Comparison of ENCODE assay signal across 24 cellular contexts in the genomic region with DNA sequence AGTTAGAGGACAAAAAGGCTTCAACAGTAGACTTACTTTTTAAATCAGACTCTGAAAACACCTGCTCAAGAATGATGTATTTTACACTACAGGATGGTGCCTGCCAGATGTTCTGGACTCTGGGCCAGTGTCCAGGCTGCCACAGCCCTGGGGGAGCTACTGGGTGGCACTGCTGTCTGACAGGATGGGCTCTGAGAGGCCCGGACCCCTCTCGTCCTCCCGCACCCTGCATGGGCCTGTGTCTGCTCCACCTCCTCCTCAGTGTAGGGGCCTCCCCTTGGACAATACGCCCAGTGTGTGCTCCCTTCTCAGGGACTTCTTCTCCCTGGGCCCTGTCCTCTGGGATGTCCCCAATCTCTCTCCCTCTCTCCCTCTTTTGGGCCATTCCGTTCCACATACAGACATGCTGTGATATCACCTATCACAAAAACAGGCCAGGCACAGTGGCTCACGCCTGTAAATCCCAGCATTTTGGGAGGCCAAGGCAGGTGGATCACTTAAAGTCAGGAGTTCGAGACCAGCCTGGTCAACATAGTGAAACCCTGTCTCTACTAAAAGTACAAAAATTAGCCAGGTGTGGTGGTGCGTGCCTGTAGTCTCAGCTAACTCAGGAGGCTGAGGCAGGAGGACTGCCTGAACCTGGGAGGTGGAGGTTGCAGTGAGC. TPM values are rescaled to one million over a fixed set of nuclear protein-coding genes. Genes with fewer than 3 reads are reported as not detected.
A peak's percentile ranks its signal among the peaks of the same experiment; 100 is the strongest.
DNase-seq lines count a peak whose midpoint lies in the region; ATAC-seq and TF ChIP-seq lines count a peak whose summit lies in the region.
"Had no signal": no experiment of that assay in that cellular context is flagged by ENCODE, and none has a peak within 500 bp of the region (broad histone marks: within the 10 kb centered on the region; RNA-seq: fewer than 3 reads in every experiment).

No MANE protein-coding gene starts in this region.

- no peak overlapping the region for H3K9ac ChIP-seq in neural progenitor cell

- H3K27me3 ChIP-seq in heart right ventricle = peaks cover 0 to 20% (median 7%) of the 10 kb centered on the region in 7 donors
- no peaks in the 10 kb centered on the region for H3K27me3 ChIP-seq in brain microvascular endothelial cell (replicated peaks)
- no peaks in the 10 kb centered on the region for H3K27me3 ChIP-seq in neural progenitor cell
- H3K27me3 ChIP-seq in transverse colon = peaks cover 10% of the 10 kb centered on the region
- H3K27me3 ChIP-seq: tibial nerve had no signal

- TF ChIP-seq POLR2A in transverse colon (IDR thresholded peaks at IDR 0.05) = no peak

- no peaks in the 10 kb centered on the region for H4K20me1 ChIP-seq in neural progenitor cell (ENCODE audit: low read depth)

- H3K4me3 ChIP-seq in heart right ventricle (no peak overlapping the region), brain microvascular endothelial cell (ENCODE audit: low read depth, low read length) (no peak overlapping the region), neural progenitor cell (no peak overlapping the region), transverse colon (no peak overlapping the region)
- H3K4me3 ChIP-seq: coronary artery, left lung, tibial nerve had no signal

- peaks cover 0 to 32% (median 0%) of the 10 kb centered on the region in 9 donors for H3K36me3 ChIP-seq in heart right ventricle
- H3K36me3 ChIP-seq in brain microvascular endothelial cell (replicated peaks) = peaks cover 57% of the 10 kb centered on the region
- H3K36me3 ChIP-seq in neural progenitor cell = no peaks in the 10 kb centered on the region
- H3K36me3 ChIP-seq in transverse colon = no peaks in the 10 kb centered on the region
- H3K36me3 ChIP-seq: left lung had no signal

- no peak for DNase-seq in heart right ventricle
- DNase-seq in Right ventricle myocardium superior = no peak
- no peak for DNase-seq in brain microvascular endothelial cell
- DNase-seq in neural progenitor cell (ENCODE audit: low spot score) = no peak
- DNase-seq in transverse colon = no peak
- no peak for DNase-seq in activated naive CD4-positive, alpha-beta T cell treated with anti-CD3 and anti-CD28 coated beads, Interleukin-2, amount 10 ng/mL, durations not matched to agents 7 days and 5 days
- DNase-seq: 8988T; activated CD4-positive, alpha-beta T cell treated with anti-CD3 and anti-CD28 coated beads, Interleukin-2, amount 50 U/mL, for 1 hour; activated CD8-positive, alpha-beta memory T cell treated with anti-CD3 and anti-CD28 coated beads, Interleukin-2, amount 50 U/mL, for 4 hours; DMS53; GDM1; NCI-H1930; NCI-H226; NCI-H748 treated with DMSO at 0.1 percent for 48 hours; SHP77 treated with DMSO at 0.1 percent for 48 hours; stimulated activated CD4-positive, alpha-beta T cell treated with anti-CD3 and anti-CD28 coated beads, Interleukin-4, amount 100 ng/mL, for 24 hours had no signal

- H3K27ac Mint-ChIP-seq in neural progenitor cell = peak overlapping the region; percentile 4
- no peak overlapping the region for H3K27ac Mint-ChIP-seq in activated naive CD4-positive, alpha-beta T cell treated with anti-CD3 and anti-CD28 coated beads, Interleukin-2, amount 10 ng/mL, durations not matched to agents 7 days and 5 days
- H3K27ac Mint-ChIP-seq: activated T-helper 2 cell treated with anti-CD3 and anti-CD28 coated beads, Interferon-gamma antibody, Interleukin-2, Interleukin-4, amounts not matched to agents 10 μg/mL and 5 μg/mL and 100 μg/mL, durations not matched to agents 14 hours and 24 hours and 36 hours; B cell; stimulated activated naive CD8-positive, alpha-beta T cell treated with anti-CD3 and anti-CD28 coated beads, Interleukin-15, Interleukin-2, amounts not matched to agents 100 ng/mL and 50 ng/mL, for 24 hours had no signal

- no peaks in the 10 kb centered on the region for H3K79me2 ChIP-seq in neural progenitor cell (ENCODE audit: low read depth)

- H3K36me3 Mint-ChIP-seq in neural progenitor cell = peaks cover 32% of the 10 kb centered on the region
- no peaks in the 10 kb centered on the region for H3K36me3 Mint-ChIP-seq in activated naive CD4-positive, alpha-beta T cell treated with anti-CD3 and anti-CD28 coated beads, Interleukin-2, amount 10 ng/mL, durations not matched to agents 7 days and 5 days

- no peak overlapping the region for H3K4me3 Mint-ChIP-seq in neural progenitor cell
- no peak overlapping the region for H3K4me3 Mint-ChIP-seq in activated naive CD4-positive, alpha-beta T cell treated with anti-CD3 and anti-CD28 coated beads, Interleukin-2, amount 10 ng/mL, durations not matched to agents 7 days and 5 days
- H3K4me3 Mint-ChIP-seq: B cell; stimulated activated naive CD8-positive, alpha-beta T cell treated with anti-CD3 and anti-CD28 coated beads, Interleukin-15, Interleukin-2, amounts not matched to agents 100 ng/mL and 50 ng/mL, for 24 hours had no signal

- intact Hi-C loops in heart right ventricle (cut with DNase I) = loop anchor here in 5 of 10 donors (5.0 to 10.0 kb wide), 2 partner anchors 202 to 205 kb away; no protein-coding TSS in a partner anchor
- intact Hi-C loops in Right ventricle myocardium superior (cut with DNase I) = loop anchor here (5.0 kb wide), 1 partner anchor 202 kb away; no protein-coding TSS in a partner anchor
- intact Hi-C loops in transverse colon (cut with DNase I; ENCODE audit: low total_unique reads) = loop anchor here (1.0 kb wide), 1 partner anchor 36 kb away; no protein-coding TSS in a partner anchor

- TF ChIP-seq CTCF in heart right ventricle (IDR thresholded peaks at IDR 0.05) (no peak), brain microvascular endothelial cell (IDR thresholded peaks at IDR 0.05; ENCODE audit: low read depth, low read length, missing control alignments) (no peak), neural progenitor cell (IDR thresholded peaks at IDR 0.05) (no peak), transverse colon (IDR thresholded peaks at IDR 0.05) (no peak)

- peaks cover 2% of the 10 kb centered on the region for H3K27me3 Mint-ChIP-seq in neural progenitor cell (ENCODE audit: insufficient read depth, low read depth)
- H3K27me3 Mint-ChIP-seq in activated naive CD4-positive, alpha-beta T cell treated with anti-CD3 and anti-CD28 coated beads, Interleukin-2, amount 10 ng/mL, durations not matched to agents 7 days and 5 days = peaks cover 36% of the 10 kb centered on the region

- H2AFZ ChIP-seq in neural progenitor cell (replicated peaks) = no peak overlapping the region

- H3K4me1 ChIP-seq in heart right ventricle (peaks cover 0 to 26% (median 0%) of the 10 kb centered on the region in 9 donors), neural progenitor cell (peaks cover 17% of the 10 kb centered on the region), transverse colon (no peaks in the 10 kb centered on the region)
- H3K4me1 ChIP-seq: left lung had no signal

- TF ChIP-seq EP300 in transverse colon (IDR thresholded peaks at IDR 0.05; ENCODE audit: low read depth) = no peak

- peaks cover 22% of the 10 kb centered on the region for H3F3A ChIP-seq in neural progenitor cell (ENCODE audit: low read depth)

- CTCF ChIA-PET in activated naive CD4-positive, alpha-beta T cell treated with anti-CD3 and anti-CD28 coated beads, Interleukin-2, amount 10 ng/mL, durations not matched to agents 7 days and 5 days (lab: Charles Lee) = interaction anchor here (1.0 to 2.5 kb wide), 7 partner anchors 10 to 57 kb away, joined by 3 to 51 read pairs (median 11); no protein-coding TSS in a partner anchor

- H3K4me1 Mint-ChIP-seq in neural progenitor cell = peaks cover 21% of the 10 kb centered on the region
- H3K4me1 Mint-ChIP-seq in activated naive CD4-positive, alpha-beta T cell treated with anti-CD3 and anti-CD28 coated beads, Interleukin-2, amount 10 ng/mL, durations not matched to agents 7 days and 5 days = no peaks in the 10 kb centered on the region
- H3K4me1 Mint-ChIP-seq: B cell had no signal

- no peak overlapping the region for H3K4me2 ChIP-seq in neural progenitor cell

- no peak for ATAC-seq in heart right ventricle
- no peak for ATAC-seq in Right ventricle myocardium superior (ENCODE audit: poor library complexity)
- no peak for ATAC-seq in GM19452 (IDR thresholded peaks at IDR 0.05; ENCODE audit: unreplicated experiment)
- ATAC-seq in HG03025 (IDR thresholded peaks at IDR 0.05; ENCODE audit: low FRiP score, unreplicated experiment) = no peak

- peak overlapping the region in 6 of 10 donors; percentile 11 to 77 (median 30) for H3K27ac ChIP-seq in heart right ventricle
- peak overlapping the region; percentile 95 for H3K27ac ChIP-seq in brain microvascular endothelial cell
- H3K27ac ChIP-seq in neural progenitor cell = no peak overlapping the region
- peak overlapping the region in 3 of 4 donors; percentile 8 to 50 (median 13) for H3K27ac ChIP-seq in transverse colon

- no peaks in the 10 kb centered on the region for H3K9me3 Mint-ChIP-seq in neural progenitor cell
- no peaks in the 10 kb centered on the region for H3K9me3 Mint-ChIP-seq in activated naive CD4-positive, alpha-beta T cell treated with anti-CD3 and anti-CD28 coated beads, Interleukin-2, amount 10 ng/mL, durations not matched to agents 7 days and 5 days
- H3K9me3 Mint-ChIP-seq: activated T-helper 2 cell treated with anti-CD3 and anti-CD28 coated beads, Interferon-gamma antibody, Interleukin-2, Interleukin-4, amounts not matched to agents 10 μg/mL and 5 μg/mL and 100 μg/mL, durations not matched to agents 14 hours and 24 hours and 36 hours; stimulated activated naive CD8-positive, alpha-beta T cell treated with anti-CD3 and anti-CD28 coated beads, Interleukin-15, Interleukin-2, amounts not matched to agents 100 ng/mL and 50 ng/mL, for 24 hours had no signal

- H3K9me3 ChIP-seq in heart right ventricle (no peaks in the 10 kb centered on the region), neural progenitor cell (ENCODE audit: low read depth) (no peaks in the 10 kb centered on the region), transverse colon (no peaks in the 10 kb centered on the region)
- H3K9me3 ChIP-seq: left lung, tibial nerve had no signal

- WGBS in heart right ventricle, 2 donors = 91 to 96% methylated on average over 8 of the region's 8 CpGs
- 92% methylated on average over 8 of the region's 8 CpGs; no CpG with 5 or more reads in 1 of the 2 donors for WGBS in transverse colon (ENCODE audit: low coverage in 1 of 2), 2 donors

- in situ Hi-C loops in brain microvascular endothelial cell (cut with HindIII; ENCODE audit: low pct_ligation_motif_present, low sequenced_read_pairs) (no loop called here), transverse colon (cut with MboI; ENCODE audit: low pct_ligation_motif_present in 1 of 4, low pct_unique_long_range_greater_than_20kb in 1 of 4, low sequenced_read_pairs in 3 of 4) (no loop called here)

RNA-seq across cellular contexts. Expression of gene GFPT2, which starts 23.4 kb away (rescaled TPM):
- total RNA-seq in heart right ventricle (10 to 100 TPM in 4 of 10 donors, 1 to 10 TPM in 6; 2.5 to 19.4 (median 4.4) TPM), Right ventricle myocardium superior (13.3 TPM), neural progenitor cell (ENCODE audit: low replicate concordance) (18.9 and 20.3 TPM in 2 replicates), transverse colon (10 to 100 TPM in 2 of 4 donors, 1 to 10 TPM in 2; 5.9 to 47.4 (median 11.2) TPM)
- polyA plus RNA-seq in heart right ventricle = 10 to 100 TPM in 1 of 2 donors, 1 to 10 TPM in 1; 9.3 to 12.7 TPM
- total RNA-seq: activated T-helper 2 cell treated with anti-CD3 and anti-CD28 coated beads, Interferon-gamma antibody, Interleukin-2, Interleukin-4, amounts not matched to agents 10 μg/mL and 5 μg/mL and 100 μg/mL, durations not matched to agents 14 hours and 24 hours and 36 hours had no signal

RNA-seq across cellular contexts. Expression of gene MAPK9, which starts 37.9 kb away (rescaled TPM):
- 10 to 100 TPM; 30.2 to 47.4 (median 41.6) TPM for total RNA-seq in heart right ventricle
- polyA plus RNA-seq in heart right ventricle = 10 to 100 TPM; 13.9 to 14.4 TPM
- 42.4 TPM for total RNA-seq in Right ventricle myocardium superior
- 31.5 and 40.6 TPM in 2 replicates for total RNA-seq in neural progenitor cell (ENCODE audit: low replicate concordance)
- total RNA-seq in transverse colon = 10 to 100 TPM; 25.5 to 42.3 (median 36.5) TPM
